17 cellular contexts compared by ENCODE assay signal in genomic region chr11:96943970-96944369, GRCh38.
"Had no signal": no experiment of that assay in that cellular context is flagged by ENCODE, and none has a peak within 500 bp of the region (broad histone marks: within the 10 kb centered on the region; RNA-seq: fewer than 3 reads in every experiment).

No MANE protein-coding gene starts in this region.

- H3K27ac ChIP-seq: brain microvascular endothelial cell, epithelial cell of prostate, pancreas, tibial artery, vagina had no signal

- H3K27ac Mint-ChIP-seq: activated T-helper 17 cell treated with anti-CD3 and anti-CD28 coated beads, Interleukin-2, amount 50 U/mL, for 72 hours; naive B cell; stimulated activated effector memory CD8-positive, alpha-beta T cell treated with anti-CD3 and anti-CD28 coated beads, Interleukin-12 subunit alpha, Interleukin-12 subunit beta, amount 100 ng/mL, for 72 hours; T-helper 2 cell treated with Interferon-gamma antibody and Interleukin-4, amounts not matched to agents 5 μg/mL and 100 μg/mL, for 36 hours had no signal

- H3K4me1 ChIP-seq: pancreas, tibial artery, vagina had no signal

- H3K9me3 ChIP-seq: pancreas, tibial artery, vagina had no signal

- ATAC-seq: activated T-helper 17 cell treated with anti-CD3 and anti-CD28 coated beads, Interleukin-2, amount 50 U/mL, for 72 hours; left cardiac atrium; pancreas; stimulated activated effector memory CD8-positive, alpha-beta T cell treated with anti-CD3 and anti-CD28 coated beads, Interleukin-12 subunit alpha, Interleukin-12 subunit beta, amount 100 ng/mL, for 72 hours had no signal

- H3K27me3 Mint-ChIP-seq: activated T-helper 17 cell treated with anti-CD3 and anti-CD28 coated beads, Interleukin-2, amount 50 U/mL, for 72 hours; central memory CD8-positive, alpha-beta T cell; naive B cell had no signal

- H3K36me3 Mint-ChIP-seq: naive B cell; stimulated activated effector memory CD8-positive, alpha-beta T cell treated with anti-CD3 and anti-CD28 coated beads, Interleukin-12 subunit alpha, Interleukin-12 subunit beta, amount 100 ng/mL, for 72 hours had no signal

- H3K9me3 Mint-ChIP-seq: naive B cell had no signal

- H3K4me1 Mint-ChIP-seq: activated T-helper 17 cell treated with anti-CD3 and anti-CD28 coated beads, Interleukin-2, amount 50 U/mL, for 72 hours; central memory CD8-positive, alpha-beta T cell; naive B cell; stimulated activated effector memory CD8-positive, alpha-beta T cell treated with anti-CD3 and anti-CD28 coated beads, Interleukin-12 subunit alpha, Interleukin-12 subunit beta, amount 100 ng/mL, for 72 hours had no signal

- DNase-seq: activated CD4-positive, CD25-positive, alpha-beta regulatory T cell treated with anti-CD3 and anti-CD28 coated beads, Interleukin-2, amount 50 U/mL, for 72 hours; activated naive CD4-positive, alpha-beta T cell treated with Interleukin-2 at 50 U/mL for 16 hours; anterior cingulate cortex; brain microvascular endothelial cell; cortex of kidney; effector CD4-positive, alpha-beta T cell; head of caudate nucleus; left cardiac atrium; naive B cell; pancreas; tibial artery had no signal

- H3K36me3 ChIP-seq: brain microvascular endothelial cell, pancreas, tibial artery, vagina had no signal

- H3K4me3 ChIP-seq: pancreas, tibial artery, vagina had no signal

- H3K27me3 ChIP-seq: brain microvascular endothelial cell, pancreas, tibial artery, vagina had no signal

- H3K4me3 Mint-ChIP-seq: activated T-helper 17 cell treated with anti-CD3 and anti-CD28 coated beads, Interleukin-2, amount 50 U/mL, for 72 hours; central memory CD8-positive, alpha-beta T cell; naive B cell; stimulated activated effector memory CD8-positive, alpha-beta T cell treated with anti-CD3 and anti-CD28 coated beads, Interleukin-12 subunit alpha, Interleukin-12 subunit beta, amount 100 ng/mL, for 72 hours; T-helper 2 cell treated with Interferon-gamma antibody and Interleukin-4, amounts not matched to agents 5 μg/mL and 100 μg/mL, for 36 hours had no signal
